Comparison of ENCODE assay signal across 9 cellular contexts in the genomic region with DNA sequence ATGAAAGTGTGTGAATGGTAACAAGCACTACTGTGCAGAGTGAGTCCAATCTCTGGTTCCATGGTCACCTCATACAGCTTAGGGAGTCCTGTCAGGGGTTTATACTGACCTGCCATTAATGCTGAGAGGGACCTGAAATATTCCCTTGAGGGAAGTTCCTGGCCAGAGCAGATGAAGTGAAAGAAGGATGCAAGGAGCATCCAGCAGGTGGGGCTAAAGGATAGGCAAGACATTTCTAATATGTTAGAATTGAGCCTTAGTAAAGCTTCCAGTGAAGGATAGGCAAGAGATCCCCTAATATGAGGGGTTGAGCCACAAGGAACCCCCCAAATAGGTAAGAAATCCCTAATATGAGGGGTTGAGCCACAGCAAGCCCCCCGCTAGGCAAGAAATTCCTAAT. TPM values are rescaled to one million over a fixed set of nuclear protein-coding genes. Genes with fewer than 3 reads are reported as not detected.
DNase-seq lines count a peak whose midpoint lies in the region; FAIRE-seq and TF ChIP-seq lines count a peak whose summit lies in the region.
"Had no signal": no experiment of that assay in that cellular context is flagged by ENCODE, and none has a peak within 500 bp of the region (broad histone marks: within the 10 kb centered on the region; RNA-seq: fewer than 3 reads in every experiment).

No MANE protein-coding gene starts in this region.

- CTCF ChIA-PET in H1 (lab: Charles Lee; ENCODE audit: partially characterized antibody): interaction anchor here (0.5 to 5.5 kb wide), 16 partner anchors 14 to 209 kb away, joined by 3 to 74 read pairs (median 4); partner anchors contain the start of genes CCDC126 and STK31

- TF ChIP-seq EP300 in H1 (IDR thresholded peaks at IDR 0.05; ENCODE audit: borderline replicate concordance in 1 of 2, low read depth in 2 of 2, low read length in 2 of 2): no peak

- no peak overlapping the region for H3K4ac ChIP-seq in H1 (replicated peaks; ENCODE audit: insufficient read length, low read depth, low read length)

- no peak overlapping the region for H2BK15ac ChIP-seq in H1 (ENCODE audit: low read length)

- no peak overlapping the region for H2BK20ac ChIP-seq in H1 (ENCODE audit: low read length)

- H3K27ac Mint-ChIP-seq in activated naive CD8-positive, alpha-beta T cell treated with anti-CD3 and anti-CD28 coated beads for 36 hours: no peak overlapping the region

- TF ChIP-seq RAD21 in H1 (IDR thresholded peaks at IDR 0.05 in 1 of 2, conservative IDR thresholded peaks at IDR 0.05 in 1 of 2; ENCODE audit: low read depth in 2 of 2, low read length in 2 of 2): peak; percentile 96

- no peaks in the 10 kb centered on the region for H3K23me2 ChIP-seq in H1 (ENCODE audit: low read depth, low read length)

- peak; percentile 97 for FAIRE-seq in H1 (lab: Jason Lieb, UNC)
- FAIRE-seq: A204.1 had no signal

- no peaks in the 10 kb centered on the region for H3K79me2 ChIP-seq in H1 (ENCODE audit: control insufficient read depth in 1 of 2, insufficient read depth in 2 of 2, low read length in 2 of 2)

- 0% methylated on average over 1 of the region's 1 CpG; no CpG with 5 or more reads in 1 of the 2 experiments for WGBS in H1 (ENCODE audit: extremely low coverage in 1 of 2, insufficient coverage in 1 of 2, insufficient read length in 1 of 2, insufficient replicate concordance in 2 of 2, low coverage in 1 of 2, low lambda C conversion rate in 2 of 2, missing lambda C conversion rate in 1 of 2), 2 experiments
- 82% methylated on average over 1 of the region's 1 CpG for WGBS in prostate gland

- H3K18ac ChIP-seq in H1 (ENCODE audit: extremely low read depth, low read length): no peak overlapping the region

- peaks cover 0 to 2% (median 0%) of the 10 kb centered on the region in 4 experiments; a peak in 2 of 7 replicates for H3K4me1 ChIP-seq in H1 (replicated peaks in 1 of 4; ENCODE audit: control insufficient read depth in 3 of 4, insufficient read depth in 4 of 4, low read length in 3 of 4)
- H3K4me1 ChIP-seq in prostate gland (replicated peaks): no peaks in the 10 kb centered on the region

- no peaks in the 10 kb centered on the region for H4K20me1 ChIP-seq in H1 (replicated peaks in 1 of 2; ENCODE audit: control insufficient read depth in 1 of 2, insufficient read depth in 2 of 2, low read length in 2 of 2)

- no peak overlapping the region for H3K56ac ChIP-seq in H1 (replicated peaks; ENCODE audit: insufficient read length, low read depth, low read length)

- no peaks in the 10 kb centered on the region for H3K79me1 ChIP-seq in H1 (ENCODE audit: low read depth, low read length)

- no peak overlapping the region for H4K5ac ChIP-seq in H1 (ENCODE audit: insufficient read length, low read depth, low read length)

- H3K9ac ChIP-seq in H1 (replicated peaks in 1 of 4; ENCODE audit: extremely low read depth in 1 of 4, low read depth in 3 of 4, low read length in 3 of 4): no peak overlapping the region

- POLR2A ChIA-PET in H1 (lab: Charles Lee; ENCODE audit: partially characterized antibody): interaction anchor here (0.7 to 1.5 kb wide), 4 partner anchors 10 to 57 kb away, joined by 3 to 6 read pairs (median 3); no protein-coding TSS in a partner anchor

- peaks cover 11% of the 10 kb centered on the region for H3K36me3 Mint-ChIP-seq in activated naive CD8-positive, alpha-beta T cell treated with anti-CD3 and anti-CD28 coated beads for 36 hours

- intact Hi-C loops in prostate gland (cut with DNase I): no loop called here

- H3K9me3 Mint-ChIP-seq in activated naive CD8-positive, alpha-beta T cell treated with anti-CD3 and anti-CD28 coated beads for 36 hours: peaks cover 28% of the 10 kb centered on the region

- H3K23ac ChIP-seq in H1 (ENCODE audit: insufficient read length): no peak overlapping the region

- TF ChIP-seq CTCF in H1 (IDR thresholded peaks at IDR 0.05; ENCODE audit: control extremely low read depth in 1 of 3, insufficient read depth in 1 of 3, low read depth in 1 of 3, low read length in 3 of 3): peak; percentile 3 to 79 (median 73)
- peak in 3 of 4 experiments; percentile 33 to 34 (median 33) for TF ChIP-seq CTCF in prostate gland (IDR thresholded peaks at IDR 0.05)

- H2BK12ac ChIP-seq in H1 (ENCODE audit: low read depth, low read length): no peak overlapping the region

- no peak overlapping the region for H2AFZ ChIP-seq in H1 (ENCODE audit: low read length)

- no peak overlapping the region for H2BK5ac ChIP-seq in H1 (ENCODE audit: low read depth, low read length)

- H3K9me3 ChIP-seq in H1 (ENCODE audit: insufficient read depth in 2 of 2, low read depth in 1 of 2, low read length in 1 of 2) (peaks cover 9 to 14% of the 10 kb centered on the region in 2 experiments), prostate gland (no peaks in the 10 kb centered on the region)

- H3K4me1 Mint-ChIP-seq in activated naive CD8-positive, alpha-beta T cell treated with anti-CD3 and anti-CD28 coated beads for 36 hours: no peaks in the 10 kb centered on the region

- no peak overlapping the region for H3K4me3 Mint-ChIP-seq in activated naive CD8-positive, alpha-beta T cell treated with anti-CD3 and anti-CD28 coated beads for 36 hours

- no peak overlapping the region for H2BK120ac ChIP-seq in H1 (replicated peaks; ENCODE audit: low read depth, low read length)

- H3K27ac ChIP-seq in H1 (ENCODE audit: low read depth, low read length) (no peak overlapping the region), prostate gland (no peak overlapping the region)

- H3K27me3 Mint-ChIP-seq in activated naive CD8-positive, alpha-beta T cell treated with anti-CD3 and anti-CD28 coated beads for 36 hours: no peaks in the 10 kb centered on the region

- H2AK5ac ChIP-seq in H1 (ENCODE audit: low read depth, low read length): no peak overlapping the region; the same call in 1 of the 2 replicates

- H4K8ac ChIP-seq in H1 (ENCODE audit: extremely low read depth, insufficient read depth, low read length): no peak overlapping the region

- no peak overlapping the region for H3K14ac ChIP-seq in H1 (ENCODE audit: insufficient read length)

- H3K36me3 ChIP-seq in H1 (ENCODE audit: control insufficient read depth in 2 of 4, insufficient read depth in 4 of 4, low read length in 3 of 4) (no peaks in the 10 kb centered on the region; a peak in 1 of 8 replicates), prostate gland (no peaks in the 10 kb centered on the region)

- H3K27me3 ChIP-seq in H1 (replicated peaks in 1 of 4; ENCODE audit: control insufficient read depth in 3 of 4, extremely low read depth in 1 of 4, insufficient read depth in 3 of 4, low read length in 3 of 4) (no peaks in the 10 kb centered on the region), prostate gland (replicated peaks; ENCODE audit: insufficient read depth) (no peaks in the 10 kb centered on the region)

- DNase-seq in DMS 273 (lab: John Stamatoyannopoulos, UW; ENCODE audit: unreplicated experiment) (peak; percentile 61), DMS 273 treated with DMSO at 0.1 percent for 48 hours (lab: John Stamatoyannopoulos, UW) (no peak), NAMALWA (ENCODE audit: low spot score) (peak; percentile 65), H1 (ENCODE audit: low read depth in 1 of 2, low spot score in 2 of 2) (peak in 1 of 2 experiments; percentile 79), prostate gland (ENCODE audit: low spot score) (peak; percentile 23), NCI-H510A treated with DMSO at 0.1 percent for 48 hours (lab: John Stamatoyannopoulos, UW) (no peak), NCI-H446 (lab: John Stamatoyannopoulos, UW) (no peak)
- no peak for DNase-seq in activated naive CD8-positive, alpha-beta T cell treated with anti-CD3 and anti-CD28 coated beads for 36 hours

- TF ChIP-seq POLR2A in H1 (IDR thresholded peaks at IDR 0.05; ENCODE audit: control extremely low read depth in 1 of 2, low read depth in 2 of 2, low read length in 2 of 2): no peak
- no peak for TF ChIP-seq POLR2A in prostate gland (IDR thresholded peaks at IDR 0.05)

- H4K91ac ChIP-seq in H1 (replicated peaks; ENCODE audit: insufficient read length, low read length): no peak overlapping the region

- no peak overlapping the region for H3K4me2 ChIP-seq in H1 (ENCODE audit: insufficient read depth in 1 of 2, low read depth in 2 of 2, low read length in 2 of 2)

- no peak overlapping the region for H3K4me3 ChIP-seq in H1 (ENCODE audit: extremely low read depth in 1 of 4, insufficient read depth in 2 of 4, low read depth in 3 of 4, low read length in 4 of 4)
- H3K4me3 ChIP-seq in prostate gland: no peak overlapping the region

RNA-seq across cellular contexts. Expression of gene FAM221A, which starts 25.5 kb away (rescaled TPM):
- 20.3 and 21.5 TPM in 2 replicates for total RNA-seq in H1 (2021; fragmentation: NEBNext Ultra II Directional; extraction: Animal tissue kit (Norgen Biotek cat#: 25700))
- 22.0 and 39.0 TPM in 2 replicates for polyA plus RNA-seq in H1 (2011; rRNA removed)
- polyA plus RNA-seq in H1 (2011; cell fraction: cytosol; rRNA removed): 36.0 TPM
- 26.5 TPM for polyA plus RNA-seq in H1 (2011; cell fraction: nucleus; rRNA removed)
- 27.0 to 32.2 TPM (median 29.5 TPM) in 4 replicates for polyA plus RNA-seq in H1 (2012, experiment 1 of 2)
- polyA plus RNA-seq in H1 (2012, experiment 2 of 2): 9.9 TPM
- 10.4 TPM for polyA plus RNA-seq in H1 (2013, experiment 1 of 2)
- 9.0 TPM for polyA plus RNA-seq in H1 (2013, experiment 2 of 2)
- polyA minus RNA-seq in H1 (2011; rRNA and poly(A)+ RNA removed): 67.4 and 71.1 TPM in 2 replicates
- 18.8 TPM for polyA minus RNA-seq in H1 (2011; cell fraction: cytosol; rRNA and poly(A)+ RNA removed)
- 30.4 TPM for polyA minus RNA-seq in H1 (2011; cell fraction: nucleus; rRNA and poly(A)+ RNA removed)
- 10 to 100 TPM in 1 of 2 donors, 1 to 10 TPM in 1; 7.0 to 30.8 TPM for total RNA-seq in prostate gland
- 1 to 10 TPM; 4.6 to 4.7 TPM for total RNA-seq in activated naive CD8-positive, alpha-beta T cell treated with anti-CD3 and anti-CD28 coated beads for 36 hours

RNA-seq across cellular contexts. Expression of gene STK31, which starts 55.5 kb away (rescaled TPM):
- total RNA-seq in H1 (2021; fragmentation: NEBNext Ultra II Directional; extraction: Animal tissue kit (Norgen Biotek cat#: 25700)): 0.10 and 0.32 TPM in 2 replicates
- polyA plus RNA-seq in H1 (2011; rRNA removed): 0.13 and 0.15 TPM in 2 replicates
- 0.18 TPM for polyA plus RNA-seq in H1 (2011; cell fraction: cytosol; rRNA removed)
- polyA plus RNA-seq in H1 (2011; cell fraction: nucleus; rRNA removed): 0.07 TPM
- polyA plus RNA-seq in H1 (2012, experiment 1 of 2): 0.15 to 0.53 TPM (median 0.32 TPM) in 4 replicates
- polyA plus RNA-seq in H1 (2012, experiment 2 of 2): not detected
- polyA plus RNA-seq in H1 (2013, experiment 1 of 2): 0.22 TPM
- polyA plus RNA-seq in H1 (2013, experiment 2 of 2): 0.13 TPM
- 0.46 and 0.57 TPM in 2 replicates for polyA minus RNA-seq in H1 (2011; rRNA and poly(A)+ RNA removed)
- not detected for polyA minus RNA-seq in H1 (2011; cell fraction: cytosol; rRNA and poly(A)+ RNA removed)
- polyA minus RNA-seq in H1 (2011; cell fraction: nucleus; rRNA and poly(A)+ RNA removed): 1.8 TPM
- 10 to 100 TPM in 1 of 2 donors, under 1 TPM in 1; 0.09 to 32.1 TPM for total RNA-seq in prostate gland
- not detected for total RNA-seq in activated naive CD8-positive, alpha-beta T cell treated with anti-CD3 and anti-CD28 coated beads for 36 hours

RNA-seq across cellular contexts. Expression of gene CCDC126, which starts 57.3 kb away (rescaled TPM):
- total RNA-seq in H1 (2021; fragmentation: NEBNext Ultra II Directional; extraction: Animal tissue kit (Norgen Biotek cat#: 25700)): 4.2 and 5.3 TPM in 2 replicates
- polyA plus RNA-seq in H1 (2011; rRNA removed): 1.4 and 2.0 TPM in 2 replicates
- polyA plus RNA-seq in H1 (2011; cell fraction: cytosol; rRNA removed): 1.9 TPM
- 2.2 TPM for polyA plus RNA-seq in H1 (2011; cell fraction: nucleus; rRNA removed)
- 2.5 to 3.1 TPM (median 2.6 TPM) in 4 replicates for polyA plus RNA-seq in H1 (2012, experiment 1 of 2)
- 0.80 TPM for polyA plus RNA-seq in H1 (2012, experiment 2 of 2)
- 5.3 TPM for polyA plus RNA-seq in H1 (2013, experiment 1 of 2)
- 6.2 TPM for polyA plus RNA-seq in H1 (2013, experiment 2 of 2)
- polyA minus RNA-seq in H1 (2011; rRNA and poly(A)+ RNA removed): 1.4 and 1.6 TPM in 2 replicates
- 5.4 TPM for polyA minus RNA-seq in H1 (2011; cell fraction: cytosol; rRNA and poly(A)+ RNA removed)
- polyA minus RNA-seq in H1 (2011; cell fraction: nucleus; rRNA and poly(A)+ RNA removed): 3.9 TPM
- total RNA-seq in prostate gland: 10 to 100 TPM in 1 of 2 donors, 1 to 10 TPM in 1; 8.4 to 21.4 TPM
- 1 to 10 TPM; 3.9 to 4.3 TPM for total RNA-seq in activated naive CD8-positive, alpha-beta T cell treated with anti-CD3 and anti-CD28 coated beads for 36 hours

Comparison
In these comparisons a context has a peak if more than half of its experiments do, and no peak if none do; other contexts are left out.
1. DNase-seq: peak in DMS 273 (single experiment), NAMALWA (single experiment) and prostate gland (single experiment); none in DMS 273 treated with DMSO at 0.1 percent for 48 hours (single experiment), NCI-H510A treated with DMSO at 0.1 percent for 48 hours (single experiment), NCI-H446 (0 of 2) and activated naive CD8-positive, alpha-beta T cell treated with anti-CD3 and anti-CD28 coated beads for 36 hours (single experiment).